Comparison of ENCODE assay signal across 21 cellular contexts in the genomic region with DNA sequence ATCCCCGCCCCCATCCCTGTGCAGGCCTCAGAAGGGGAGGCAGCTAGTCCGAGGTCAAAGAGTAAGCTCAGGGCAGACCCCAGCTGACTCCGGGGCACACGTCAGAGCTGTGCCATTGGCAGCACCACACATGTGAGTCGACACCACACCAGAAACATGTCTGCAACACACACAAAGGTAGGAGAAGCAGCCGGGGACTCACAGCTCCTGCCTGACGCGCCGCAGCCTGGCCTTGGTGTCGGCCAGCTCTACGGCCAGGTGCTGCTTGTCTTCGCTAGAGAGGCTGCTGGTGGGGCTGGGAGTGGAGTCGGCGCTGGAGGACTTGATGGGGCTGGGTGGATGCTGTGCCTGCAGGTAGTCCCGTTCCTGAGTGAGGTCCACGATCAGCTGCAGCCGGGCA.
"Had no signal": no experiment of that assay in that cellular context is flagged by ENCODE, and none has a peak within 500 bp of the region (broad histone marks: within the 10 kb centered on the region; RNA-seq: fewer than 3 reads in every experiment).

No MANE protein-coding gene starts in this region.

- H3K27ac ChIP-seq: cardiac muscle cell, dorsolateral prefrontal cortex, hepatocyte, lower lobe of right lung, sigmoid colon, tibial nerve had no signal

- H3K4me3 ChIP-seq: cardiac muscle cell, dorsolateral prefrontal cortex, hepatocyte, lower lobe of right lung, sigmoid colon, tibial nerve had no signal

- H3K9me3 ChIP-seq: lower lobe of right lung, sigmoid colon, tibial nerve had no signal

- H3K27me3 ChIP-seq: dorsolateral prefrontal cortex, hepatocyte, sigmoid colon, tibial nerve had no signal

- ATAC-seq: activated CD8-positive, alpha-beta memory T cell treated with anti-CD3 and anti-CD28 coated beads, Interleukin-2, amount 10 ng/mL, durations not matched to agents 7 days and 5 days; left colon had no signal

- H3K36me3 ChIP-seq: cardiac muscle cell, sigmoid colon, tibial nerve had no signal

- H3K27ac Mint-ChIP-seq: activated B cell treated with CpG ODN at 0.5 μM for 24 hours; activated CD4-positive, alpha-beta memory T cell treated with anti-CD3 and anti-CD28 coated beads, Interleukin-2, amount 10 ng/mL, durations not matched to agents 7 days and 5 days; activated CD8-positive, alpha-beta memory T cell treated with anti-CD3 and anti-CD28 coated beads, Interleukin-2, amount 10 ng/mL, durations not matched to agents 7 days and 5 days; activated naive CD8-positive, alpha-beta T cell treated with anti-CD3 and anti-CD28 coated beads for 36 hours; stimulated activated naive CD8-positive, alpha-beta T cell treated with anti-CD3 and anti-CD28 coated beads, Interleukin-15, Interleukin-2, amounts not matched to agents 100 ng/mL and 50 ng/mL, for 24 hours; T-helper 2 cell treated with Interferon-gamma antibody and Interleukin-4, amounts not matched to agents 5 μg/mL and 100 μg/mL, for 36 hours had no signal

- H3K4me1 ChIP-seq: lower lobe of right lung, sigmoid colon, tibial nerve had no signal

- FAIRE-seq: colon, islet of Langerhans, urothelium cell line had no signal

- H3K9me3 Mint-ChIP-seq: activated B cell treated with CpG ODN at 0.5 μM for 24 hours; activated CD4-positive, alpha-beta memory T cell treated with anti-CD3 and anti-CD28 coated beads, Interleukin-2, amount 10 ng/mL, durations not matched to agents 7 days and 5 days; activated naive CD8-positive, alpha-beta T cell treated with anti-CD3 and anti-CD28 coated beads for 36 hours; stimulated activated naive CD8-positive, alpha-beta T cell treated with anti-CD3 and anti-CD28 coated beads, Interleukin-15, Interleukin-2, amounts not matched to agents 100 ng/mL and 50 ng/mL, for 24 hours; T-helper 2 cell treated with Interferon-gamma antibody and Interleukin-4, amounts not matched to agents 5 μg/mL and 100 μg/mL, for 36 hours had no signal

- H3K4me3 Mint-ChIP-seq: activated B cell treated with CpG ODN at 0.5 μM for 24 hours; activated CD4-positive, alpha-beta memory T cell treated with anti-CD3 and anti-CD28 coated beads, Interleukin-2, amount 10 ng/mL, durations not matched to agents 7 days and 5 days; activated CD8-positive, alpha-beta memory T cell treated with anti-CD3 and anti-CD28 coated beads, Interleukin-2, amount 10 ng/mL, durations not matched to agents 7 days and 5 days; activated naive CD8-positive, alpha-beta T cell treated with anti-CD3 and anti-CD28 coated beads for 36 hours; stimulated activated naive CD8-positive, alpha-beta T cell treated with anti-CD3 and anti-CD28 coated beads, Interleukin-15, Interleukin-2, amounts not matched to agents 100 ng/mL and 50 ng/mL, for 24 hours; T-helper 2 cell treated with Interferon-gamma antibody and Interleukin-4, amounts not matched to agents 5 μg/mL and 100 μg/mL, for 36 hours had no signal

- H3K27me3 Mint-ChIP-seq: activated B cell treated with CpG ODN at 0.5 μM for 24 hours; activated CD4-positive, alpha-beta memory T cell treated with anti-CD3 and anti-CD28 coated beads, Interleukin-2, amount 10 ng/mL, durations not matched to agents 7 days and 5 days; activated CD8-positive, alpha-beta memory T cell treated with anti-CD3 and anti-CD28 coated beads, Interleukin-2, amount 10 ng/mL, durations not matched to agents 7 days and 5 days; activated naive CD8-positive, alpha-beta T cell treated with anti-CD3 and anti-CD28 coated beads for 36 hours; stimulated activated naive CD8-positive, alpha-beta T cell treated with anti-CD3 and anti-CD28 coated beads, Interleukin-15, Interleukin-2, amounts not matched to agents 100 ng/mL and 50 ng/mL, for 24 hours had no signal

- DNase-seq: activated B cell treated with CpG ODN at 0.5 μM for 24 hours; activated CD4-positive, alpha-beta memory T cell treated with anti-CD3 and anti-CD28 coated beads, Interleukin-2, amount 10 ng/mL, durations not matched to agents 7 days and 5 days; activated CD4-positive, alpha-beta T cell treated with anti-CD3 and anti-CD28 coated beads for 4 hours; activated CD8-positive, alpha-beta memory T cell treated with anti-CD3 and anti-CD28 coated beads, Interleukin-2, amount 10 ng/mL, durations not matched to agents 7 days and 5 days; activated effector memory CD4-positive, alpha-beta T cell treated with anti-CD3 and anti-CD28 coated beads, Interleukin-2, amount 50 U/mL, for 16 hours; activated naive CD8-positive, alpha-beta T cell treated with anti-CD3 and anti-CD28 coated beads for 36 hours; amygdala; dorsolateral prefrontal cortex; foreskin fibroblast; left colon; lower lobe of right lung; sigmoid colon; SW 1271 had no signal
